Comparison of ENCODE assay signal across 17 cellular contexts in the genomic region with DNA sequence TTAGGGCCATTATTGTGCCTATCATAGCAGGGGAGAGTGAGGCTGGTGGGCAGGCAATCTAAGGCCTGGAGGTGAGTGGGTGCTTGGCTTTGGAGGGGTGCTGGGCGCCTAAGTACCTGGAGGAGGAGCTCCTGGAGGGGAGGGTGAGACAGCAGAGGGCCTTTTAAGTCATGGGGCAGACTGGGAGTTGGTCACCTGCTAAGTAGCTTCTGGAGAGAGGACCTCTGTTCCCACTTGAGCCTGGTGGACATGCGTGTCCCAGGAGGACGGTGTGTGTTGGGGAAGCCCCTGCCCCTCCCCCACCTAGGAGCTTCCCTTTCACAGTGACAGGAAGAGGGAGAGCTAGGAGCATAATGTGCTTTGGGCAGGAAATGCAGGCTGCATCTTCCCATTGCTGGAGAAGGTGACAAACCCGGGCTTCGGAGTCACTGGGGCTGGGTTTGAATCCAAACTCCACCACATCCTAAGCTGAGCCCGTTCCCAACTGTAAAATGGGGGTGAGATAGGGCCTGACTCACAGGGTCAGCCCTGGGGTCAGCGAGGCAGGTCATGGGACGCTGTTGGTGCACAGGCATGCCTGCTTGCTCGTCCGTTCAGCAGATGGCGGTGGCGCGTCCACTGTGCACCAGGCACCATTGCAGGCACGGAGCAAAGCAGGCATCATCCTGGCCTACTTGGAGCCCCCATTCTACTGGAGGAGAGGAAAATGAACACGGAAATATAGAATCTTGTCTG. TPM values are rescaled to one million over a fixed set of nuclear protein-coding genes. Genes with fewer than 3 reads are reported as not detected.
DNase-seq lines count a peak whose midpoint lies in the region; ATAC-seq and TF ChIP-seq lines count a peak whose summit lies in the region.
"Had no signal": no experiment of that assay in that cellular context is flagged by ENCODE, and none has a peak within 500 bp of the region (broad histone marks: within the 10 kb centered on the region; RNA-seq: fewer than 3 reads in every experiment).

No MANE protein-coding gene starts in this region.

- H3K27ac ChIP-seq in OCI-LY7 (ENCODE audit: low read depth, low read length, poor library complexity, severe bottlenecking): peak overlapping the region; percentile 93
- H3K27ac ChIP-seq: vagina had no signal

- no peaks in the 10 kb centered on the region for H3K27me3 Mint-ChIP-seq in activated naive CD8-positive, alpha-beta T cell treated with anti-CD3 and anti-CD28 coated beads, Interleukin-2, amount 10 ng/mL, durations not matched to agents 7 days and 5 days
- no peaks in the 10 kb centered on the region for H3K27me3 Mint-ChIP-seq in activated naive CD8-positive, alpha-beta T cell treated with anti-CD3 and anti-CD28 coated beads, Interleukin-2, amount 50 U/mL, for 24 hours
- no peaks in the 10 kb centered on the region for H3K27me3 Mint-ChIP-seq in stimulated activated naive B cell treated with anti-CD40 and anti-IgM and Interleukin-4, amounts not matched to agents 10 μg/mL and 1 μg/mL and 100 μg/mL, for 72 hours

- no peaks in the 10 kb centered on the region for H3K9me3 Mint-ChIP-seq in activated naive CD8-positive, alpha-beta T cell treated with anti-CD3 and anti-CD28 coated beads, Interleukin-2, amount 10 ng/mL, durations not matched to agents 7 days and 5 days
- H3K9me3 Mint-ChIP-seq in activated naive CD8-positive, alpha-beta T cell treated with anti-CD3 and anti-CD28 coated beads, Interleukin-2, amount 50 U/mL, for 24 hours: no peaks in the 10 kb centered on the region
- peaks cover 3 to 5% of the 10 kb centered on the region in 2 donors for H3K9me3 Mint-ChIP-seq in stimulated activated naive B cell treated with anti-CD40 and anti-IgM and Interleukin-4, amounts not matched to agents 10 μg/mL and 1 μg/mL and 100 μg/mL, for 72 hours

- H3K4me2 ChIP-seq in OCI-LY7 (ENCODE audit: low read length): peak overlapping the region; percentile 91

- peaks cover 57% of the 10 kb centered on the region for H3K4me1 Mint-ChIP-seq in activated naive CD8-positive, alpha-beta T cell treated with anti-CD3 and anti-CD28 coated beads, Interleukin-2, amount 10 ng/mL, durations not matched to agents 7 days and 5 days
- peaks cover 54% of the 10 kb centered on the region for H3K4me1 Mint-ChIP-seq in activated naive CD8-positive, alpha-beta T cell treated with anti-CD3 and anti-CD28 coated beads, Interleukin-2, amount 50 U/mL, for 24 hours
- peaks cover 59 to 75% of the 10 kb centered on the region in 2 donors for H3K4me1 Mint-ChIP-seq in stimulated activated naive B cell treated with anti-CD40 and anti-IgM and Interleukin-4, amounts not matched to agents 10 μg/mL and 1 μg/mL and 100 μg/mL, for 72 hours

- no peak overlapping the region for H3K4me3 Mint-ChIP-seq in activated naive CD8-positive, alpha-beta T cell treated with anti-CD3 and anti-CD28 coated beads, Interleukin-2, amount 10 ng/mL, durations not matched to agents 7 days and 5 days
- H3K4me3 Mint-ChIP-seq in activated naive CD8-positive, alpha-beta T cell treated with anti-CD3 and anti-CD28 coated beads, Interleukin-2, amount 50 U/mL, for 24 hours: no peak overlapping the region
- H3K4me3 Mint-ChIP-seq in stimulated activated naive B cell treated with anti-CD40 and anti-IgM and Interleukin-4, amounts not matched to agents 10 μg/mL and 1 μg/mL and 100 μg/mL, for 72 hours: peak overlapping the region; percentile 61 to 68

- H3K36me3 Mint-ChIP-seq in activated naive CD8-positive, alpha-beta T cell treated with anti-CD3 and anti-CD28 coated beads, Interleukin-2, amount 10 ng/mL, durations not matched to agents 7 days and 5 days: peaks cover 20% of the 10 kb centered on the region
- no peaks in the 10 kb centered on the region for H3K36me3 Mint-ChIP-seq in activated naive CD8-positive, alpha-beta T cell treated with anti-CD3 and anti-CD28 coated beads, Interleukin-2, amount 50 U/mL, for 24 hours (ENCODE audit: low read depth)
- H3K36me3 Mint-ChIP-seq in stimulated activated naive B cell treated with anti-CD40 and anti-IgM and Interleukin-4, amounts not matched to agents 10 μg/mL and 1 μg/mL and 100 μg/mL, for 72 hours: peaks cover 21 to 25% of the 10 kb centered on the region in 2 donors

- peaks cover 49% of the 10 kb centered on the region; the same call in 1 of the 2 replicates for H3K79me2 ChIP-seq in OCI-LY7 (ENCODE audit: insufficient read depth, low read depth, low read length)

- TF ChIP-seq CTCF in OCI-LY7 (conservative IDR thresholded peaks at IDR 0.05; ENCODE audit: low read length) (no peak), GM10248 (IDR thresholded peaks at IDR 0.05; ENCODE audit: control extremely low read depth, extremely low read depth, low read depth, missing control alignments) (no peak)

- no peak for DNase-seq in activated naive CD8-positive, alpha-beta T cell treated with anti-CD3 and anti-CD28 coated beads, Interleukin-2, amount 10 ng/mL, durations not matched to agents 7 days and 5 days
- DNase-seq in activated naive CD8-positive, alpha-beta T cell treated with anti-CD3 and anti-CD28 coated beads, Interleukin-2, amount 50 U/mL, for 24 hours: no peak
- DNase-seq in OCI-LY7 (ENCODE audit: low spot score) (no peak), left lobe of liver (ENCODE audit: low spot score) (no peak), mucosa of gallbladder (ENCODE audit: low spot score) (no peak), GM10248 (ENCODE audit: extremely low spot score) (no peak)
- DNase-seq in stimulated activated naive B cell treated with anti-CD40 and anti-IgM and Interleukin-4, amounts not matched to agents 10 μg/mL and 1 μg/mL and 100 μg/mL, for 72 hours: no peak
- DNase-seq in effector CD4-positive, alpha-beta T cell: no peak
- DNase-seq: central memory CD4-positive, alpha-beta T cell; heart right ventricle; NCI-H1092; NCI-H446 treated with DMSO at 0.1 percent for 48 hours; PC-9; stimulated activated CD8-positive, alpha-beta memory T cell treated with anti-CD3 and anti-CD28 coated beads, Interleukin-4, amount 100 ng/mL, for 48 hours; T-helper 2 cell had no signal

- BruUV-seq in OCI-LY7 (replicated peaks; lab: Mats Ljungman, UMichigan): no TSS peak

- no peak overlapping the region for H3K4me3 ChIP-seq in OCI-LY7 (ENCODE audit: low read depth, low read length, poor library complexity, severe bottlenecking)
- H3K4me3 ChIP-seq: heart right ventricle, lung, PC-9, vagina had no signal

- CTCF ChIA-PET in OCI-LY7 (lab: Charles Lee; ENCODE audit: unreplicated experiment): interaction anchor here (1.5 to 1.6 kb wide), 2 partner anchors 32 to 78 kb away, joined by 4 to 7 read pairs; no protein-coding TSS in a partner anchor
- CTCF ChIA-PET in GM10248 (lab: Yijun Ruan, JAX): interaction anchor here (0.8 to 7.2 kb wide), 5 partner anchors 12 to 177 kb away, joined by 3 to 53 read pairs (median 3); no protein-coding TSS in a partner anchor

- ATAC-seq in activated naive CD8-positive, alpha-beta T cell treated with anti-CD3 and anti-CD28 coated beads, Interleukin-2, amount 10 ng/mL, durations not matched to agents 7 days and 5 days (ENCODE audit: low read depth): no peak
- no peak for ATAC-seq in activated naive CD8-positive, alpha-beta T cell treated with anti-CD3 and anti-CD28 coated beads, Interleukin-2, amount 50 U/mL, for 24 hours
- ATAC-seq in left lobe of liver: peak; percentile 4
- ATAC-seq in stimulated activated naive B cell treated with anti-CD40 and anti-IgM and Interleukin-4, amounts not matched to agents 10 μg/mL and 1 μg/mL and 100 μg/mL, for 72 hours (replicated peaks): no peak

- H3K27ac Mint-ChIP-seq in activated naive CD8-positive, alpha-beta T cell treated with anti-CD3 and anti-CD28 coated beads, Interleukin-2, amount 10 ng/mL, durations not matched to agents 7 days and 5 days: peak overlapping the region; percentile 60
- H3K27ac Mint-ChIP-seq in activated naive CD8-positive, alpha-beta T cell treated with anti-CD3 and anti-CD28 coated beads, Interleukin-2, amount 50 U/mL, for 24 hours: no peak overlapping the region
- H3K27ac Mint-ChIP-seq in stimulated activated naive B cell treated with anti-CD40 and anti-IgM and Interleukin-4, amounts not matched to agents 10 μg/mL and 1 μg/mL and 100 μg/mL, for 72 hours: peak overlapping the region; percentile 96

- no peaks in the 10 kb centered on the region for H4K20me1 ChIP-seq in OCI-LY7 (ENCODE audit: insufficient read depth, low read length)

- H3K4me1 ChIP-seq in OCI-LY7 (ENCODE audit: insufficient read depth, low read length, poor library complexity, severe bottlenecking): peaks cover 63% of the 10 kb centered on the region

- H3K9me3 ChIP-seq in OCI-LY7 (ENCODE audit: low read length): no peaks in the 10 kb centered on the region
- H3K9me3 ChIP-seq: heart right ventricle, vagina had no signal

- H3K9me2 ChIP-seq in OCI-LY7 (ENCODE audit: insufficient read depth, low read length): no peaks in the 10 kb centered on the region

- POLR2A ChIA-PET in activated naive CD8-positive, alpha-beta T cell treated with anti-CD3 and anti-CD28 coated beads, Interleukin-2, amount 10 ng/mL, durations not matched to agents 7 days and 5 days (lab: Charles Lee): interaction anchor here (0.9 to 1.3 kb wide), 2 partner anchors 9 to 19 kb away, joined by 3 read pairs; no protein-coding TSS in a partner anchor
- POLR2A ChIA-PET in OCI-LY7 (lab: Charles Lee) (interaction anchor here (1.0 to 3.8 kb wide), 5 partner anchors 11 to 69 kb away, joined by 3 to 23 read pairs (median 8); no protein-coding TSS in a partner anchor), GM10248 (lab: Yijun Ruan, JAX) (no interaction called here)

- no peak overlapping the region for H2AFZ ChIP-seq in OCI-LY7 (ENCODE audit: low read length)
- H2AFZ ChIP-seq: PC-9 had no signal

- peaks cover 10% of the 10 kb centered on the region; the same call in 1 of the 2 replicates for H3K36me3 ChIP-seq in OCI-LY7 (ENCODE audit: insufficient read depth, low read length)
- H3K36me3 ChIP-seq: heart right ventricle, vagina had no signal

- intact Hi-C loops in OCI-LY7 (cut with micrococcal nuclease; ENCODE audit: unreplicated experiment): no loop called here

RNA-seq across cellular contexts. Expression of a gene that starts 37.9 kb away (rescaled TPM):
- total RNA-seq in activated naive CD8-positive, alpha-beta T cell treated with anti-CD3 and anti-CD28 coated beads, Interleukin-2, amount 10 ng/mL, durations not matched to agents 7 days and 5 days: 10 to 100 TPM; 65.4 to 76.7 TPM
- total RNA-seq in OCI-LY7 (2014; rRNA removed; shearing (Covaris generic)): 15.4 and 22.6 TPM in 2 replicates
- total RNA-seq in OCI-LY7 (2022) (67.5 and 70.3 TPM in 2 replicates), left lobe of liver (15.4 TPM), mucosa of gallbladder (95.5 TPM)

Comparison
In these comparisons a context has a peak if more than half of its experiments do, and no peak if none do; other contexts are left out.
1. H3K4me3 Mint-ChIP-seq: peak in stimulated activated naive B cell treated with anti-CD40 and anti-IgM and Interleukin-4, amounts not matched to agents 10 μg/mL and 1 μg/mL and 100 μg/mL, for 72 hours (2 of 2); none in activated naive CD8-positive, alpha-beta T cell treated with anti-CD3 and anti-CD28 coated beads, Interleukin-2, amount 10 ng/mL, durations not matched to agents 7 days and 5 days (single experiment) and activated naive CD8-positive, alpha-beta T cell treated with anti-CD3 and anti-CD28 coated beads, Interleukin-2, amount 50 U/mL, for 24 hours (single experiment).